In the genomic region with DNA sequence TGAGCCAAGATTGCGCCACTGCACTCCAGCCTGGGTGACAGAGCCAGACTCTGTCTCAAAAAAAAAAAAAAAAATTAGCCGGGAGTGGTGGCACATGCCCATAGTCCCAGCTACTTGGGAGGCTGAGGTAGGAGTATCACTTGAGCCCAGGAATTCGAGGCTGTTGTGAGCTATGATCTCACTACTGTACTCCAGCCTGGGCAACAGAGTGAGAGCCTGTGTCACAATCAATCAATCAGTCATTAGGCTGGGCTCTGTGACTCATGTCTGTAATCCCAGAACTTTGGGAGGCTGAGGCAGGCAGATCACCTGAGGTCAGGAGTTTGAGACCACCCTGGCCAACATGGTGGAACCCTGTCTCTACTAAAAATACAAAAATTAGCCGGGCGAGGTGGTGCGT, we compare ENCODE assay signal across 2 cellular contexts.
A peak's percentile ranks its signal among the peaks of the same experiment; 100 is the strongest.
TF ChIP-seq lines count a peak whose summit lies in the region.
"Not testable (repeated sequence)": the region's sequence is repeated elsewhere in the genome, so short reads cannot be mapped to it uniquely, and the experiment has no call there.

No MANE protein-coding gene starts in this region.

TF ChIP-seq in SK-N-SH, 30 proteins besides CTCF, POLR2A, EP300 and RAD21:
- TF ChIP-seq, protein P1, sequence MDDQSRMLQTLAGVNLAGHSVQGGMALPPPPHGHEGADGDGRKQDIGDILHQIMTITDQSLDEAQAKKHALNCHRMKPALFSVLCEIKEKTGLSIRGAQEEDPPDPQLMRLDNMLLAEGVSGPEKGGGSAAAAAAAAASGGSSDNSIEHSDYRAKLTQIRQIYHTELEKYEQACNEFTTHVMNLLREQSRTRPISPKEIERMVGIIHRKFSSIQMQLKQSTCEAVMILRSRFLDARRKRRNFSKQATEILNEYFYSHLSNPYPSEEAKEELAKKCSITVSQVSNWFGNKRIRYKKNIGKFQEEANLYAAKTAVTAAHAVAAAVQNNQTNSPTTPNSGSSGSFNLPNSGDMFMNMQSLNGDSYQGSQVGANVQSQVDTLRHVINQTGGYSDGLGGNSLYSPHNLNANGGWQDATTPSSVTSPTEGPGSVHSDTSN (IDR thresholded peaks at IDR 0.05), result 0 out of 2 replicates have a peak, but pooled peaks have one; percentile 16

TF ChIP-seq in K562, 482 proteins besides CTCF, POLR2A, EP300 and RAD21:
- TF ChIP-seq MEIS2 (IDR thresholded peaks at IDR 0.05; ENCODE audit: partially characterized antibody) (peak; percentile 69), ZNF121 (CRISPR knock-in tag; conservative IDR thresholded peaks at IDR 0.05) (peak; percentile 63)
- TF ChIP-seq, protein P2, sequence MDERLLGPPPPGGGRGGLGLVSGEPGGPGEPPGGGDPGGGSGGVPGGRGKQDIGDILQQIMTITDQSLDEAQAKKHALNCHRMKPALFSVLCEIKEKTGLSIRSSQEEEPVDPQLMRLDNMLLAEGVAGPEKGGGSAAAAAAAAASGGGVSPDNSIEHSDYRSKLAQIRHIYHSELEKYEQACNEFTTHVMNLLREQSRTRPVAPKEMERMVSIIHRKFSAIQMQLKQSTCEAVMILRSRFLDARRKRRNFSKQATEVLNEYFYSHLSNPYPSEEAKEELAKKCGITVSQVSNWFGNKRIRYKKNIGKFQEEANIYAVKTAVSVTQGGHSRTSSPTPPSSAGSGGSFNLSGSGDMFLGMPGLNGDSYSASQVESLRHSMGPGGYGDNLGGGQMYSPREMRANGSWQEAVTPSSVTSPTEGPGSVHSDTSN (CRISPR knock-in tag; IDR thresholded peaks at IDR 0.05; ENCODE audit: low read depth), result not testable (repeated sequence)
- TF ChIP-seq, protein P2 (tag; conservative IDR thresholded peaks at IDR 0.05; ENCODE audit: low read depth), result 0 out of 2 replicates have a peak, but pooled peaks have one; percentile 20
